ENCODE assay signal across 30 cellular contexts in genomic region chr9:135695036-135695435, GRCh38. TPM values are rescaled to one million over a fixed set of nuclear protein-coding genes. Genes with fewer than 3 reads are reported as not detected.
"Had no signal": no experiment of that assay in that cellular context is flagged by ENCODE, and none has a peak within 500 bp of the region (broad histone marks: within the 10 kb centered on the region; RNA-seq: fewer than 3 reads in every experiment).

No MANE protein-coding gene starts in this region.

- H3K9me3 ChIP-seq: colonic mucosa, esophagus squamous epithelium, gastrocnemius medialis, heart right ventricle, left lung had no signal

- H3K36me3 ChIP-seq: colonic mucosa, esophagus squamous epithelium, gastrocnemius medialis, heart right ventricle, left lung had no signal

- H3K27ac ChIP-seq: colonic mucosa, epithelial cell of prostate, esophagus squamous epithelium, gastrocnemius medialis, heart right ventricle, left lung had no signal

- H3K27me3 ChIP-seq: colonic mucosa had no signal

- H3K4me3 ChIP-seq: colonic mucosa, esophagus squamous epithelium, gastrocnemius medialis, heart right ventricle, left lung, lung had no signal

- DNase-seq: colonic mucosa; cortex of kidney; effector CD8-positive, alpha-beta T cell; effector memory CD8-positive, alpha-beta T cell; endodermal cell; erythroblast; esophagus squamous epithelium; foreskin fibroblast; foreskin melanocyte; gastrocnemius medialis; glutamatergic neuron; head of caudate nucleus; heart right ventricle; hippocampal formation; left cardiac atrium; left lung; left ventricle myocardium superior; mammary epithelial cell; mesendoderm; midbrain had no signal

- H3K4me1 ChIP-seq: colonic mucosa, esophagus squamous epithelium, gastrocnemius medialis, heart right ventricle, left lung had no signal

- ATAC-seq: effector memory CD8-positive, alpha-beta T cell; esophagus mucosa; gastrocnemius medialis; heart right ventricle; left cardiac atrium; left lung; left ventricle myocardium superior had no signal

RNA-seq across cellular contexts. Expression of gene SOHLH1, which starts 4.2 kb away (rescaled TPM):
- total RNA-seq: colonic mucosa, endodermal cell, esophagus mucosa, esophagus squamous epithelium, gastrocnemius medialis, glomerular endothelial cell, heart right ventricle, kidney epithelial cell, left cardiac atrium, left lung, left ventricle myocardium superior, lung, mammary epithelial cell, mononuclear cell, mucosa of gallbladder had no signal
- polyA plus RNA-seq: heart right ventricle, keratinocyte, lung, mammary epithelial cell had no signal

RNA-seq across cellular contexts. Expression of gene KCNT1, which starts 6.9 kb away (rescaled TPM):
- total RNA-seq: dermis microvascular lymphatic vessel endothelial cell, esophagus mucosa, glomerular endothelial cell, kidney epithelial cell, mammary epithelial cell had no signal
- polyA plus RNA-seq: keratinocyte, mammary epithelial cell had no signal

RNA-seq across cellular contexts. Expression of gene LCN9, which starts 31.9 kb away (rescaled TPM):
- total RNA-seq: colonic mucosa, dermis microvascular lymphatic vessel endothelial cell, esophagus mucosa, esophagus squamous epithelium, gastrocnemius medialis, glomerular endothelial cell, heart right ventricle, kidney epithelial cell, left cardiac atrium, left lung, left ventricle myocardium superior, lower leg skin, lung, mammary epithelial cell, mononuclear cell, mucosa of gallbladder had no signal
- polyA plus RNA-seq: heart right ventricle, keratinocyte, lung, mammary epithelial cell had no signal

RNA-seq across cellular contexts. Expression of gene GLT6D1, which starts 55.7 kb away (rescaled TPM):
- total RNA-seq: colonic mucosa, dermis microvascular lymphatic vessel endothelial cell, esophagus mucosa, esophagus squamous epithelium, gastrocnemius medialis, glomerular endothelial cell, heart right ventricle, kidney epithelial cell, left cardiac atrium, left lung, left ventricle myocardium superior, lower leg skin, lung, mammary epithelial cell, mononuclear cell, mucosa of gallbladder had no signal
- polyA plus RNA-seq: heart right ventricle, keratinocyte, lung, mammary epithelial cell had no signal
